ENCODE assay signal across 22 cellular contexts in genomic region chr11:45892856-45893255, GRCh38. TPM values are rescaled to one million over a fixed set of nuclear protein-coding genes. Genes with fewer than 3 reads are reported as not detected.
A peak's percentile ranks its signal among the peaks of the same experiment; 100 is the strongest.
DNase-seq lines count a peak whose midpoint lies in the region; ATAC-seq and TF ChIP-seq lines count a peak whose summit lies in the region.
"Had no signal": no experiment of that assay in that cellular context is flagged by ENCODE, and none has a peak within 500 bp of the region (broad histone marks: within the 10 kb centered on the region; RNA-seq: fewer than 3 reads in every experiment).

No MANE protein-coding gene starts in this region.

- H3K4me3 ChIP-seq in adrenal gland (no peak overlapping the region), right lobe of liver (no peak overlapping the region), tibial nerve (peak overlapping the region in 1 of 4 donors; percentile 5), spleen (no peak overlapping the region)
- H3K4me3 ChIP-seq: A549; BLaER1 treated with 17β-estradiol and CSF1 and Interleukin-3, amounts not matched to agents 10 nM and 100 nM; MG63; SJCRH30 had no signal

- no peaks in the 10 kb centered on the region for H3K4me1 ChIP-seq in adrenal gland (replicated peaks in 1 of 2)
- peaks cover 0 to 19% (median 0%) of the 10 kb centered on the region in 4 donors for H3K4me1 ChIP-seq in right lobe of liver
- H3K4me1 ChIP-seq in tibial nerve = peaks cover 0 to 27% (median 0%) of the 10 kb centered on the region in 4 donors
- no peaks in the 10 kb centered on the region for H3K4me1 ChIP-seq in spleen
- H3K4me1 ChIP-seq: A549; BLaER1 treated with 17β-estradiol and CSF1 and Interleukin-3, amounts not matched to agents 10 nM and 100 nM had no signal

- intact Hi-C loops in Right ventricle myocardium superior (cut with DNase I) (no loop called here), cardiac septum (cut with DNase I) (no loop called here), adrenal gland (cut with DNase I) (no loop called here), right lobe of liver (cut with DNase I) (no loop called here), spleen (cut with DNase I; ENCODE audit: low total_unique reads) (no loop called here)

- H3K36me3 ChIP-seq in adrenal gland (replicated peaks in 1 of 2) = no peaks in the 10 kb centered on the region
- no peaks in the 10 kb centered on the region for H3K36me3 ChIP-seq in right lobe of liver
- no peaks in the 10 kb centered on the region for H3K36me3 ChIP-seq in tibial nerve
- H3K36me3 ChIP-seq in spleen = no peaks in the 10 kb centered on the region
- H3K36me3 ChIP-seq: BLaER1 treated with 17β-estradiol and CSF1 and Interleukin-3, amounts not matched to agents 10 nM and 100 nM; MG63; SJCRH30 had no signal

- H3K9me3 ChIP-seq in adrenal gland (replicated peaks in 1 of 3) = no peaks in the 10 kb centered on the region
- H3K9me3 ChIP-seq in right lobe of liver = no peaks in the 10 kb centered on the region
- no peaks in the 10 kb centered on the region for H3K9me3 ChIP-seq in tibial nerve
- H3K9me3 ChIP-seq in spleen = no peaks in the 10 kb centered on the region
- H3K9me3 ChIP-seq: A549; BLaER1 treated with 17β-estradiol and CSF1 and Interleukin-3, amounts not matched to agents 10 nM and 100 nM; MG63; SJCRH30 had no signal

- no peak for TF ChIP-seq EP300 in tibial nerve (IDR thresholded peaks at IDR 0.05)

- TF ChIP-seq POLR2A in adrenal gland (IDR thresholded peaks at IDR 0.05) (no peak), right lobe of liver (IDR thresholded peaks at IDR 0.05) (no peak), tibial nerve (IDR thresholded peaks at IDR 0.05) (peak in 1 of 2 donors; percentile 8), spleen (IDR thresholded peaks at IDR 0.05) (no peak)

- WGBS in adrenal gland, 4 donors = 60 to 65% (median 61%) methylated on average over 4 to 5 of the region's 5 CpGs
- 44% methylated on average over 3 of the region's 5 CpGs for WGBS in right lobe of liver (ENCODE audit: insufficient coverage, low coverage, low lambda C conversion rate, missing lambda C conversion rate)
- WGBS in tibial nerve, 2 donors = 53 to 62% methylated on average over 5 of the region's 5 CpGs
- 69 to 78% (median 76%) methylated on average over 5 of the region's 5 CpGs for WGBS in spleen, 5 donors

- ATAC-seq in Right ventricle myocardium superior (ENCODE audit: poor library complexity) = peak; percentile 61
- ATAC-seq in right lobe of liver = peak in 3 of 4 donors; percentile 23 to 67 (median 23)
- ATAC-seq in GM18868 (IDR thresholded peaks at IDR 0.05; ENCODE audit: unreplicated experiment) = no peak
- ATAC-seq: A549, HCT116 had no signal

- TF ChIP-seq CTCF in adrenal gland (IDR thresholded peaks at IDR 0.05) (no peak), right lobe of liver (IDR thresholded peaks at IDR 0.05) (no peak), tibial nerve (IDR thresholded peaks at IDR 0.05) (no peak), spleen (IDR thresholded peaks at IDR 0.05 in 8 of 11, conservative IDR thresholded peaks at IDR 0.05 in 3 of 11) (no peak)

- H3K27ac ChIP-seq in adrenal gland = no peak overlapping the region
- H3K27ac ChIP-seq in right lobe of liver = no peak overlapping the region
- H3K27ac ChIP-seq in tibial nerve = peak overlapping the region in 3 of 4 donors; percentile 69 to 90 (median 76)
- H3K27ac ChIP-seq in spleen = no peak overlapping the region
- H3K27ac ChIP-seq: A549; BLaER1 treated with 17β-estradiol and CSF1 and Interleukin-3, amounts not matched to agents 10 nM and 100 nM; SJCRH30 had no signal

- H3K27me3 ChIP-seq in adrenal gland = no peaks in the 10 kb centered on the region
- no peaks in the 10 kb centered on the region for H3K27me3 ChIP-seq in right lobe of liver
- no peaks in the 10 kb centered on the region for H3K27me3 ChIP-seq in tibial nerve
- peaks cover 0 to 41% (median 4%) of the 10 kb centered on the region in 7 donors for H3K27me3 ChIP-seq in spleen (replicated peaks in 1 of 7)
- H3K27me3 ChIP-seq: MG63 had no signal

- no peak for DNase-seq in Right ventricle myocardium superior
- DNase-seq in cardiac septum (ENCODE audit: low spot score) = no peak
- DNase-seq in adrenal gland = peak in 5 of 7 donors; percentile 44 to 76 (median 64)
- DNase-seq in right lobe of liver = peak in 2 of 3 donors; percentile 75 to 80
- DNase-seq in tibial nerve (ENCODE audit: low spot score in 2 of 2) = no peak
- no peak for DNase-seq in spleen
- DNase-seq: AML-193; CD4-positive, alpha-beta T cell; IMR-90; KG1; MG63; NCI-H1105 treated with DMSO at 0.1 percent for 48 hours; NCI-H1930; NCI-H524; SJCRH30; T-helper 1 cell had no signal

RNA-seq across cellular contexts. Expression of gene MAPK8IP1, which starts 7.4 kb away (rescaled TPM):
- total RNA-seq in Right ventricle myocardium superior (4.5 TPM), cardiac septum (7.5 TPM), adrenal gland (10 to 100 TPM; 28.2 to 73.7 (median 32.6) TPM), right lobe of liver (1 to 10 TPM; 1.7 to 6.2 (median 2.6) TPM), tibial nerve (100 to 1,000 TPM; 165 to 298 (median 230) TPM), spleen (1 to 10 TPM; 1.7 to 6.0 (median 3.4) TPM)
- polyA plus RNA-seq in adrenal gland (10 to 100 TPM; 14.5 to 39.5 (median 33.3) TPM), spleen (1 to 10 TPM in 2 of 3 donors, under 1 TPM in 1; 0.80 to 2.2 (median 1.3) TPM)

RNA-seq across cellular contexts. Expression of gene FREY1, which starts 14.2 kb away (rescaled TPM):
- total RNA-seq in Right ventricle myocardium superior (not detected), cardiac septum (0.54 TPM), adrenal gland (under 1 TPM in 4 of 8 donors, not detected in 4; 0.35 to 0.94 (median 0.83) TPM), right lobe of liver (under 1 TPM in 3 of 6 experiments, not detected in 3; 0.40 to 0.90 (median 0.42) TPM), tibial nerve (1 to 10 TPM in 2 of 4 donors, not detected in 2; 1.0 to 7.2 TPM), spleen (1 to 10 TPM in 4 of 7 donors, under 1 TPM in 1, not detected in 2; 0.57 to 2.0 (median 1.2) TPM)
- polyA plus RNA-seq in adrenal gland (under 1 TPM in 2 of 3 donors, not detected in 1; 0.30 to 0.56 TPM), spleen (under 1 TPM; 0.13 to 0.32 (median 0.27) TPM)
- total RNA-seq: H4, IMR-90 had no signal

RNA-seq across cellular contexts. Expression of gene PEX16, which starts 24.8 kb away (rescaled TPM):
- total RNA-seq in Right ventricle myocardium superior = 8.5 TPM
- total RNA-seq in cardiac septum = 13.0 TPM
- total RNA-seq in adrenal gland = 10 to 100 TPM; 32.6 to 48.5 (median 40.7) TPM
- polyA plus RNA-seq in adrenal gland = 10 to 100 TPM in 2 of 3 donors, 1 to 10 TPM in 1; 7.6 to 67.6 (median 52.8) TPM
- 10 to 100 TPM; 17.9 to 36.7 (median 32.4) TPM for total RNA-seq in right lobe of liver
- total RNA-seq in tibial nerve = 10 to 100 TPM; 33.9 to 38.4 (median 36.5) TPM
- 10 to 100 TPM; 29.2 to 36.7 (median 33.7) TPM for total RNA-seq in spleen
- polyA plus RNA-seq in spleen = 10 to 100 TPM; 41.6 to 50.1 (median 46.1) TPM

RNA-seq across cellular contexts. Expression of gene LARGE2, which starts 29.6 kb away (rescaled TPM):
- total RNA-seq in Right ventricle myocardium superior (not detected), cardiac septum (not detected), adrenal gland (1 to 10 TPM; 1.0 to 7.1 (median 4.0) TPM), right lobe of liver (1 to 10 TPM in 5 of 6 experiments, under 1 TPM in 1; 0.43 to 3.5 (median 2.4) TPM), tibial nerve (not detected), spleen (1 to 10 TPM; 2.5 to 8.4 (median 6.1) TPM)
- polyA plus RNA-seq in adrenal gland (10 to 100 TPM in 1 of 3 donors, 1 to 10 TPM in 2; 1.1 to 13.0 (median 3.9) TPM), spleen (10 to 100 TPM in 2 of 3 donors, 1 to 10 TPM in 1; 4.7 to 18.8 (median 16.4) TPM)
- total RNA-seq: G401, H4, IMR-90 had no signal

RNA-seq across cellular contexts. Expression of gene CRY2, which starts 45.6 kb away (rescaled TPM):
- total RNA-seq in Right ventricle myocardium superior = 68.3 TPM
- 49.6 TPM for total RNA-seq in cardiac septum
- total RNA-seq in adrenal gland = 10 to 100 TPM; 27.2 to 57.4 (median 36.2) TPM
- 10 to 100 TPM; 14.7 to 19.1 (median 14.9) TPM for polyA plus RNA-seq in adrenal gland
- total RNA-seq in right lobe of liver = 100 to 1,000 TPM in 1 of 6 experiments, 10 to 100 TPM in 5; 19.6 to 104 (median 31.5) TPM
- total RNA-seq in tibial nerve = 10 to 100 TPM; 48.8 to 96.4 (median 54.6) TPM
- total RNA-seq in spleen = 10 to 100 TPM; 27.1 to 39.2 (median 33.1) TPM
- polyA plus RNA-seq in spleen = 10 to 100 TPM in 1 of 3 donors, 1 to 10 TPM in 2; 5.6 to 10.9 (median 5.6) TPM

Comparison
In these comparisons a context has a peak if more than half of its experiments do, and no peak if none do; other contexts are left out.
1. DNase-seq: peak in adrenal gland (5 of 7) and right lobe of liver (2 of 3); none in Right ventricle myocardium superior (single experiment), cardiac septum (single experiment), tibial nerve (0 of 2) and spleen (single experiment).
2. H3K27ac ChIP-seq: peak in tibial nerve (3 of 4); none in adrenal gland (0 of 5), right lobe of liver (0 of 3) and spleen (0 of 8).